ENCODE assay signal across 11 cellular contexts in genomic region chr10:114506874-114507385, GRCh38.
DNase-seq lines count a peak whose midpoint lies in the region; ATAC-seq and TF ChIP-seq lines count a peak whose summit lies in the region.
"Had no signal": no experiment of that assay in that cellular context is flagged by ENCODE, and none has a peak within 500 bp of the region (broad histone marks: within the 10 kb centered on the region; RNA-seq: fewer than 3 reads in every experiment).

No MANE protein-coding gene starts in this region.

- no peak for ATAC-seq in activated T-helper 17 cell treated with anti-CD3 and anti-CD28 coated beads, Interleukin-2, amount 50 U/mL, for 72 hours (replicated peaks)
- ATAC-seq in GM21528 (IDR thresholded peaks at IDR 0.05; ENCODE audit: low FRiP score, unreplicated experiment), result no peak

- no peak overlapping the region for H3K9ac ChIP-seq in skeletal muscle tissue (ENCODE audit: low read depth in 1 of 3, low read length in 3 of 3)

- no peak overlapping the region for H3K4me3 Mint-ChIP-seq in IgD-negative memory B cell
- no peak overlapping the region for H3K4me3 Mint-ChIP-seq in activated T-helper 17 cell treated with anti-CD3 and anti-CD28 coated beads, Interleukin-2, amount 50 U/mL, for 72 hours

- H3K4me3 ChIP-seq in right atrium auricular region (no peak overlapping the region), skeletal muscle tissue (ENCODE audit: low read length in 3 of 3) (no peak overlapping the region)

- H3K9me3 Mint-ChIP-seq in IgD-negative memory B cell, result no peaks in the 10 kb centered on the region
- H3K9me3 Mint-ChIP-seq in activated T-helper 17 cell treated with anti-CD3 and anti-CD28 coated beads, Interleukin-2, amount 50 U/mL, for 72 hours, result no peaks in the 10 kb centered on the region

- no peaks in the 10 kb centered on the region for H3K27me3 Mint-ChIP-seq in IgD-negative memory B cell
- no peaks in the 10 kb centered on the region for H3K27me3 Mint-ChIP-seq in activated T-helper 17 cell treated with anti-CD3 and anti-CD28 coated beads, Interleukin-2, amount 50 U/mL, for 72 hours

- H3K36me3 Mint-ChIP-seq in IgD-negative memory B cell, result peaks cover 6% of the 10 kb centered on the region
- H3K36me3 Mint-ChIP-seq in activated T-helper 17 cell treated with anti-CD3 and anti-CD28 coated beads, Interleukin-2, amount 50 U/mL, for 72 hours (ENCODE audit: low read depth), result peaks cover 21% of the 10 kb centered on the region

- DNase-seq in right atrium auricular region (ENCODE audit: low spot score), result no peak
- DNase-seq in middle frontal gyrus (ENCODE audit: extremely low spot score, low spot score), result no peak
- no peak for DNase-seq in NCI-H1417 (lab: John Stamatoyannopoulos, UW)
- no peak for DNase-seq in NCI-H774 (lab: John Stamatoyannopoulos, UW)
- DNase-seq: effector memory CD4-positive, alpha-beta T cell; head of caudate nucleus; NCI-H1048 had no signal

- no peak for TF ChIP-seq CTCF in right atrium auricular region (IDR thresholded peaks at IDR 0.05)

- H3K4me1 Mint-ChIP-seq in IgD-negative memory B cell, result peaks cover 32 to 52% (median 52%) of the 10 kb centered on the region in 3 donors
- peaks cover 49% of the 10 kb centered on the region for H3K4me1 Mint-ChIP-seq in activated T-helper 17 cell treated with anti-CD3 and anti-CD28 coated beads, Interleukin-2, amount 50 U/mL, for 72 hours

- no peaks in the 10 kb centered on the region for H3K27me3 ChIP-seq in right atrium auricular region
- no peaks in the 10 kb centered on the region for H3K27me3 ChIP-seq in skeletal muscle tissue (ENCODE audit: control insufficient read depth in 3 of 3, insufficient read depth in 3 of 3, low read length in 3 of 3)

- H3K36me3 ChIP-seq in right atrium auricular region (peaks cover 5% of the 10 kb centered on the region), skeletal muscle tissue (ENCODE audit: control insufficient read depth in 3 of 3, insufficient read depth in 3 of 3, low read length in 3 of 3) (peaks cover 0 to 3% (median 0%) of the 10 kb centered on the region in 3 donors)

- H3K9me3 ChIP-seq in right atrium auricular region (no peaks in the 10 kb centered on the region), skeletal muscle tissue (ENCODE audit: control insufficient read depth in 3 of 3, low read length in 3 of 3) (no peaks in the 10 kb centered on the region)

- peak overlapping the region in 2 of 3 donors; percentile 54 to 72 for H3K27ac Mint-ChIP-seq in IgD-negative memory B cell
- H3K27ac Mint-ChIP-seq in activated T-helper 17 cell treated with anti-CD3 and anti-CD28 coated beads, Interleukin-2, amount 50 U/mL, for 72 hours, result peak overlapping the region; percentile 21

- H3K27ac ChIP-seq in right atrium auricular region (peak overlapping the region; percentile 74 to 82), skeletal muscle tissue (ENCODE audit: low read depth, low read length) (peak overlapping the region; percentile 38)

- H3K4me1 ChIP-seq in right atrium auricular region, result peaks cover 0 to 69% of the 10 kb centered on the region in 2 donors
- H3K4me1 ChIP-seq in skeletal muscle tissue (ENCODE audit: control insufficient read depth in 3 of 3, insufficient read depth in 3 of 3, low read length in 3 of 3), result peaks cover 10 to 28% (median 20%) of the 10 kb centered on the region in 3 donors
